9 cellular contexts compared by ENCODE assay signal in genomic region chr5:172768573-172769323, GRCh38. TPM values are rescaled to one million over a fixed set of nuclear protein-coding genes. Genes with fewer than 3 reads are reported as not detected.
DNase-seq lines count a peak whose midpoint lies in the region; ATAC-seq, FAIRE-seq and TF ChIP-seq lines count a peak whose summit lies in the region.
"Had no signal": no experiment of that assay in that cellular context is flagged by ENCODE, and none has a peak within 500 bp of the region (broad histone marks: within the 10 kb centered on the region; RNA-seq: fewer than 3 reads in every experiment).

No MANE protein-coding gene starts in this region.

- H3K4me3 ChIP-seq in astrocyte (ENCODE audit: insufficient read depth, low read depth, low read length) (peak overlapping the region; percentile 96), stomach (peak overlapping the region; percentile 75 to 89 (median 81)), HAP-1 (no peak overlapping the region)

- FAIRE-seq in astrocyte (lab: Jason Lieb, UNC) = no peak
- FAIRE-seq: TTC549 had no signal

- peaks cover 35 to 41% (median 37%) of the 10 kb centered on the region in 3 donors for H3K4me1 Mint-ChIP-seq in IgD-negative memory B cell
- peaks cover 48% of the 10 kb centered on the region for H3K4me1 Mint-ChIP-seq in astrocyte (ENCODE audit: low read depth, unreplicated experiment)

- peaks cover 48% of the 10 kb centered on the region for H4K20me1 ChIP-seq in astrocyte (ENCODE audit: insufficient read depth, low read length)

- no peaks in the 10 kb centered on the region for H3K27me3 Mint-ChIP-seq in IgD-negative memory B cell
- no peaks in the 10 kb centered on the region for H3K27me3 Mint-ChIP-seq in astrocyte (ENCODE audit: low read depth, unreplicated experiment)

- peak; percentile 52 for DNase-seq in astrocyte (ENCODE audit: low read depth)
- DNase-seq in islet precursor cell = peak; percentile 46
- DNase-seq in stomach = peak; percentile 52
- DNase-seq in NCI-H748 (lab: John Stamatoyannopoulos, UW; ENCODE audit: unreplicated experiment) = no peak
- DNase-seq in activated gamma-delta T cell treated with Interleukin-2 at 50 U/mL for 16 hours = no peak
- no peak for DNase-seq in HAP-1 (ENCODE audit: low spot score in 2 of 2)

- peak in 1 of 4 donors; percentile 32 for TF ChIP-seq POLR2A in stomach (IDR thresholded peaks at IDR 0.05)

- no peaks in the 10 kb centered on the region for H3K27me3 ChIP-seq in astrocyte (ENCODE audit: insufficient read depth, low read length)
- no peaks in the 10 kb centered on the region for H3K27me3 ChIP-seq in stomach
- no peaks in the 10 kb centered on the region for H3K27me3 ChIP-seq in HAP-1 (ENCODE audit: low read depth)

- H3K36me3 Mint-ChIP-seq in IgD-negative memory B cell = peaks cover 14% of the 10 kb centered on the region
- H3K36me3 Mint-ChIP-seq in astrocyte (ENCODE audit: low read depth, unreplicated experiment) = peaks cover 16% of the 10 kb centered on the region

- no peaks in the 10 kb centered on the region for H3K9me3 ChIP-seq in astrocyte (ENCODE audit: insufficient read depth, low read depth, low read length)
- no peaks in the 10 kb centered on the region for H3K9me3 ChIP-seq in stomach
- H3K9me3 ChIP-seq in HAP-1 = no peaks in the 10 kb centered on the region

- H3K9me3 Mint-ChIP-seq in IgD-negative memory B cell (no peaks in the 10 kb centered on the region), astrocyte (ENCODE audit: unreplicated experiment) (no peaks in the 10 kb centered on the region)

- 49 to 72% (median 64%) methylated on average over 20 of the region's 20 CpGs for WGBS in stomach, 5 donors

- no peak overlapping the region for H2AFZ ChIP-seq in astrocyte (ENCODE audit: low read depth, low read length)

- peaks cover 38% of the 10 kb centered on the region for H3K79me2 ChIP-seq in astrocyte (ENCODE audit: insufficient read depth, low read length)

- peaks cover 25% of the 10 kb centered on the region for H3K36me3 ChIP-seq in astrocyte (ENCODE audit: insufficient read depth, low read length)
- H3K36me3 ChIP-seq in stomach = peaks cover 25 to 35% (median 28%) of the 10 kb centered on the region in 4 donors
- H3K36me3 ChIP-seq in HAP-1 (replicated peaks) = peaks cover 25% of the 10 kb centered on the region

- in situ Hi-C loops in HAP-1 (cut with MboI; ENCODE audit: low sequenced_read_pairs) = no loop called here

- H3K4me3 Mint-ChIP-seq in IgD-negative memory B cell (peak overlapping the region; percentile 87 to 98 (median 96)), astrocyte (ENCODE audit: unreplicated experiment) (peak overlapping the region; percentile 99)

- no peak for TF ChIP-seq EP300 in stomach (IDR thresholded peaks at IDR 0.05)

- H3K27ac Mint-ChIP-seq in IgD-negative memory B cell (peak overlapping the region; percentile 98 to 100 (median 100)), astrocyte (ENCODE audit: unreplicated experiment) (peak overlapping the region; percentile 93)

- peak overlapping the region; percentile 98 for H3K9ac ChIP-seq in astrocyte (ENCODE audit: low read length)

- H3K4me2 ChIP-seq in astrocyte (ENCODE audit: low read length) = peak overlapping the region; percentile 91

- no peak for ATAC-seq in GM19035 (IDR thresholded peaks at IDR 0.05; ENCODE audit: unreplicated experiment)

- H3K27ac ChIP-seq in astrocyte (ENCODE audit: low read depth, low read length) (peak overlapping the region; percentile 95), stomach (peak overlapping the region; percentile 96 to 100 (median 99))

- TF ChIP-seq CTCF in astrocyte (IDR thresholded peaks at IDR 0.05; ENCODE audit: insufficient read depth, low read depth, low read length) (no peak), stomach (IDR thresholded peaks at IDR 0.05) (no peak)

- intact Hi-C loops in stomach (cut with DNase I; ENCODE audit: low total_unique reads) = loop anchor here (10.0 kb wide), 1 partner anchor 54 kb away; no protein-coding TSS in a partner anchor

- H3K4me1 ChIP-seq in astrocyte (ENCODE audit: insufficient read depth, low read length) (peaks cover 49% of the 10 kb centered on the region), stomach (peaks cover 45 to 81% (median 63%) of the 10 kb centered on the region in 4 donors), HAP-1 (peaks cover 33% of the 10 kb centered on the region)

RNA-seq across cellular contexts. Expression of gene DUSP1, which starts 2.2 kb away (rescaled TPM):
- polyA plus RNA-seq in IgD-negative memory B cell = 705 TPM
- total RNA-seq in astrocyte = 80.5 and 90.1 TPM in 2 replicates
- 100 to 1,000 TPM; 167 to 690 (median 553) TPM for total RNA-seq in stomach
- polyA plus RNA-seq in stomach = 100 to 1,000 TPM in 1 of 3 donors, 10 to 100 TPM in 2; 76.4 to 136 (median 81.9) TPM

Comparison
In these comparisons a context has a peak if more than half of its experiments do, and no peak if none do; other contexts are left out.
1. DNase-seq: peak in astrocyte (single experiment), islet precursor cell (single experiment) and stomach (single experiment); none in NCI-H748 (single experiment), activated gamma-delta T cell treated with Interleukin-2 at 50 U/mL for 16 hours (single experiment) and HAP-1 (0 of 2).